7 cellular contexts compared by ENCODE assay signal in the genomic region with DNA sequence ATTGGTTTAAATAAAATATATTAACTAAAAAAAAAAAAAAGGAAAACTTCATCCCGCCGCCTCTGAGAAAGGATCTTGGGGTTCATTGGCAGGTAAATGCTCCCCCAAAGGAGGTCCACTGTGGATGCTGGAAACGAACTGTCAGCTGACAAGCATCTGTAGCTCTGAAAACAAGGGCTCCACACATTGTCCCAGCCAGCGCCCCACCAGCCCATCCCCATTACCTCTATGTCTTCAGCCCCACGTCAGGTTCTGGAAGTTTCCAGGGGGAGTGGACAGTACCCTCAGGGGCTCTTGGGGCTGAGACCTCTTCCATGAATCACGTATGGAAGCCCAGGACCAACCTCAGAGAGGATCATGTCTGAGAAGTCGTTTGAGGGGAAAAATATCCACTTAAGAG.
DNase-seq lines count a peak whose midpoint lies in the region; ATAC-seq and TF ChIP-seq lines count a peak whose summit lies in the region.

No MANE protein-coding gene starts in this region.

- ATAC-seq in stimulated activated effector memory CD8-positive, alpha-beta T cell treated with anti-CD3 and anti-CD28 coated beads, Interleukin-12 subunit alpha, Interleukin-12 subunit beta, amount 100 ng/mL, for 72 hours: no peak
- ATAC-seq in HG03135 (IDR thresholded peaks at IDR 0.05; ENCODE audit: unreplicated experiment): no peak

- peak overlapping the region; percentile 73 for H3K4me3 ChIP-seq in LNCaP clone FGC (ENCODE audit: low read depth, low read length)

- DNase-seq in LNCaP clone FGC (ENCODE audit: low read depth): no peak
- DNase-seq in immature natural killer cell: no peak
- DNase-seq in stimulated activated effector memory CD8-positive, alpha-beta T cell treated with anti-CD3 and anti-CD28 coated beads, Interleukin-12 subunit alpha, Interleukin-12 subunit beta, amount 100 ng/mL, for 72 hours (ENCODE audit: low spot score in 2 of 2): no peak
- no peak for DNase-seq in GM03348 (ENCODE audit: low spot score)
- no peak for DNase-seq in NK-92 (lab: John Stamatoyannopoulos, UW; ENCODE audit: unreplicated experiment)

- H3K4me3 Mint-ChIP-seq in activated naive CD8-positive, alpha-beta T cell: peak overlapping the region; percentile 81
- peak overlapping the region; percentile 84 to 90 (median 87) for H3K4me3 Mint-ChIP-seq in immature natural killer cell
- peak overlapping the region; percentile 60 for H3K4me3 Mint-ChIP-seq in stimulated activated effector memory CD8-positive, alpha-beta T cell treated with anti-CD3 and anti-CD28 coated beads, Interleukin-12 subunit alpha, Interleukin-12 subunit beta, amount 100 ng/mL, for 72 hours

- peak overlapping the region; percentile 90 for H3K27ac Mint-ChIP-seq in activated naive CD8-positive, alpha-beta T cell
- H3K27ac Mint-ChIP-seq in immature natural killer cell: peak overlapping the region; percentile 66 to 92 (median 88)
- H3K27ac Mint-ChIP-seq in stimulated activated effector memory CD8-positive, alpha-beta T cell treated with anti-CD3 and anti-CD28 coated beads, Interleukin-12 subunit alpha, Interleukin-12 subunit beta, amount 100 ng/mL, for 72 hours: peak overlapping the region; percentile 26

- H3K9me3 Mint-ChIP-seq in activated naive CD8-positive, alpha-beta T cell (ENCODE audit: low read depth): no peaks in the 10 kb centered on the region
- H3K9me3 Mint-ChIP-seq in immature natural killer cell: no peaks in the 10 kb centered on the region
- no peaks in the 10 kb centered on the region for H3K9me3 Mint-ChIP-seq in stimulated activated effector memory CD8-positive, alpha-beta T cell treated with anti-CD3 and anti-CD28 coated beads, Interleukin-12 subunit alpha, Interleukin-12 subunit beta, amount 100 ng/mL, for 72 hours

- no peaks in the 10 kb centered on the region for H3K36me3 Mint-ChIP-seq in activated naive CD8-positive, alpha-beta T cell
- no peaks in the 10 kb centered on the region for H3K36me3 Mint-ChIP-seq in immature natural killer cell
- no peaks in the 10 kb centered on the region for H3K36me3 Mint-ChIP-seq in stimulated activated effector memory CD8-positive, alpha-beta T cell treated with anti-CD3 and anti-CD28 coated beads, Interleukin-12 subunit alpha, Interleukin-12 subunit beta, amount 100 ng/mL, for 72 hours

- no peaks in the 10 kb centered on the region for H3K27me3 Mint-ChIP-seq in activated naive CD8-positive, alpha-beta T cell
- H3K27me3 Mint-ChIP-seq in immature natural killer cell (ENCODE audit: low read depth in 3 of 3): peaks cover 0 to 5% (median 3%) of the 10 kb centered on the region in 3 donors

- no peak for TF ChIP-seq CTCF in LNCaP clone FGC (IDR thresholded peaks at IDR 0.05; ENCODE audit: control insufficient read depth, extremely low read depth, insufficient read depth)

- peaks cover 19% of the 10 kb centered on the region for H3K4me1 Mint-ChIP-seq in activated naive CD8-positive, alpha-beta T cell (ENCODE audit: low read depth)
- H3K4me1 Mint-ChIP-seq in immature natural killer cell: peaks cover 43 to 49% of the 10 kb centered on the region in 2 donors
- H3K4me1 Mint-ChIP-seq in stimulated activated effector memory CD8-positive, alpha-beta T cell treated with anti-CD3 and anti-CD28 coated beads, Interleukin-12 subunit alpha, Interleukin-12 subunit beta, amount 100 ng/mL, for 72 hours: no peaks in the 10 kb centered on the region

Comparison
In these comparisons a context has a peak if more than half of its experiments do, and no peak if none do; other contexts are left out.
1. H3K27ac Mint-ChIP-seq: peak in every context shown above with its lines; median percentile 90 in activated naive CD8-positive, alpha-beta T cell; 88 in immature natural killer cell; 26 in stimulated activated effector memory CD8-positive, alpha-beta T cell treated with anti-CD3 and anti-CD28 coated beads, Interleukin-12 subunit alpha, Interleukin-12 subunit beta, amount 100 ng/mL, for 72 hours.